9 cellular contexts compared by ENCODE assay signal in the genomic region with DNA sequence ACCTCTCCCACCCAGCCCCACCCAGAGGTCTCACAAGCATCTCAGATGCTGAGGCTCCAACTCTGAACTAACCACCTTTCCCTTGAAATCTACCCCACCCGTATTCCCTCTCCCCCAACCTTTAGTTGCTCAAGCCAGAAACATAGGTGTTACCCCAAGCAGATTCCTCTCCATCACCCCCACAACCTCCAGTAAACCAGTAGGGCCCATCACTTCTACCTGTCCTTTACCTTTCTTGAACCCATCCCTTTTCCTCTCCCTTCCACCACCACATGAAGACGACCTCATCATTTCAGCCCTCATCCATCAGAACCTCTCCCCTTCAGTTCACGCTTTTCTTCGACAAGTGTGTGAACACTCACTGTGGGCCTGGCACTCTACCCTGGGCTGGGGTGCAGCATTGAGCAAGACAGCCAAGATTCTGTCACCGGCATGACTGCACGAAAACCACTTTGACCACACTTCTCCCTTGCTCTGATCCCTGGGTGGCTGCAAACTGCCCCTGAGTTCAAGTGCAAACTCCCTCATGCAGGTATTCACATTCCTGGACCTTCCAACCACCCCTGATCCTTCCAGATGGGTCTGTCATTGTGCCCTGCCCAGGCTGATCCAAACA.
A peak's percentile ranks its signal among the peaks of the same experiment; 100 is the strongest.
DNase-seq lines count a peak whose midpoint lies in the region; ATAC-seq and TF ChIP-seq lines count a peak whose summit lies in the region.
"Had no signal": no experiment of that assay in that cellular context is flagged by ENCODE, and none has a peak within 500 bp of the region (broad histone marks: within the 10 kb centered on the region; RNA-seq: fewer than 3 reads in every experiment).

No MANE protein-coding gene starts in this region.

- TF ChIP-seq CTCF in heart right ventricle (IDR thresholded peaks at IDR 0.05) (no peak), chondrocyte (IDR thresholded peaks at IDR 0.05) (no peak), vagina (IDR thresholded peaks at IDR 0.05) (no peak), lower leg skin (IDR thresholded peaks at IDR 0.05) (no peak)

- H3K4me1 Mint-ChIP-seq in chondrocyte (ENCODE audit: low read depth), result peaks cover 37% of the 10 kb centered on the region

- no peaks in the 10 kb centered on the region for H3K9me3 Mint-ChIP-seq in chondrocyte (ENCODE audit: low read depth)

- H3K4me3 ChIP-seq in heart right ventricle (no peak overlapping the region), mucosa of stomach (ENCODE audit: low read length) (no peak overlapping the region), vagina (peak overlapping the region in 1 of 2 donors; percentile 47), lower leg skin (ENCODE audit: low read depth, poor library complexity, severe bottlenecking) (no peak overlapping the region)

- H3K36me3 ChIP-seq in heart right ventricle (no peaks in the 10 kb centered on the region), mucosa of stomach (ENCODE audit: control insufficient read depth, insufficient read depth, low read length) (no peaks in the 10 kb centered on the region), vagina (no peaks in the 10 kb centered on the region)

- no peak for DNase-seq in heart right ventricle
- DNase-seq in left ventricle myocardium superior, result no peak
- no peak for DNase-seq in chondrocyte (ENCODE audit: low spot score)
- no peak for DNase-seq in vagina (ENCODE audit: extremely low spot score in 2 of 2)
- no peak for DNase-seq in T1000 (lab: John Stamatoyannopoulos, UW)
- DNase-seq in lower leg skin (ENCODE audit: low spot score in 2 of 2), result no peak

- H3K27me3 ChIP-seq in heart right ventricle (peaks cover 0 to 62% (median 0%) of the 10 kb centered on the region in 7 donors), mucosa of stomach (ENCODE audit: control insufficient read depth, insufficient read depth, low read length) (peaks cover 8% of the 10 kb centered on the region), vagina (no peaks in the 10 kb centered on the region)

- no peaks in the 10 kb centered on the region for H3K36me3 Mint-ChIP-seq in chondrocyte (ENCODE audit: low read depth)

- H3K4me1 ChIP-seq in heart right ventricle (peaks cover 4 to 45% (median 23%) of the 10 kb centered on the region in 9 donors), mucosa of stomach (ENCODE audit: control insufficient read depth, insufficient read depth, low read length) (peaks cover 23% of the 10 kb centered on the region), vagina (peaks cover 20% of the 10 kb centered on the region)
- H3K4me1 ChIP-seq: Caco-2 had no signal

- peak overlapping the region; percentile 100 for H3K27ac Mint-ChIP-seq in chondrocyte (ENCODE audit: unreplicated experiment)

- intact Hi-C loops in heart right ventricle (cut with DNase I), result no loop called here
- intact Hi-C loops in left ventricle myocardium superior (cut with micrococcal nuclease), result no loop called here
- intact Hi-C loops in vagina (cut with DNase I), result no loop called here
- intact Hi-C loops in lower leg skin (cut with DNase I; ENCODE audit: low total_unique reads), result no loop called here

- H3K9me3 ChIP-seq in heart right ventricle (no peaks in the 10 kb centered on the region), mucosa of stomach (ENCODE audit: control insufficient read depth, low read length) (no peaks in the 10 kb centered on the region), vagina (no peaks in the 10 kb centered on the region)
- H3K9me3 ChIP-seq: Caco-2 had no signal

- peak overlapping the region; percentile 71 for H3K9ac ChIP-seq in mucosa of stomach (ENCODE audit: low read length)

- H3K4me3 Mint-ChIP-seq in chondrocyte (ENCODE audit: unreplicated experiment), result no peak overlapping the region

- 53 to 55% methylated on average over 6 of the region's 6 CpGs for WGBS in heart right ventricle, 2 donors
- 61% methylated on average over 6 of the region's 6 CpGs for WGBS in lower leg skin, 2 donors

- TF ChIP-seq POLR2A in vagina (IDR thresholded peaks at IDR 0.05) (no peak), lower leg skin (IDR thresholded peaks at IDR 0.05) (no peak)

- H3K27me3 Mint-ChIP-seq in chondrocyte (ENCODE audit: low read depth), result peaks cover 15% of the 10 kb centered on the region

- H3K27ac ChIP-seq in heart right ventricle (peak overlapping the region; percentile 87 to 97 (median 93)), vagina (peak overlapping the region; percentile 88)

- ATAC-seq in heart right ventricle, result no peak
- no peak for ATAC-seq in left ventricle myocardium superior
- ATAC-seq in HG02852 (IDR thresholded peaks at IDR 0.05; ENCODE audit: unreplicated experiment), result no peak
